27 cellular contexts compared by ENCODE assay signal in genomic region chr1:226320930-226321329, GRCh38.
"Had no signal": no experiment of that assay in that cellular context is flagged by ENCODE, and none has a peak within 500 bp of the region (broad histone marks: within the 10 kb centered on the region; RNA-seq: fewer than 3 reads in every experiment).

No MANE protein-coding gene starts in this region.

- DNase-seq: hippocampal formation; left colon; left lung; lower lobe of right lung; mammary epithelial cell; mesenchymal stem cell; naive thymus-derived CD8-positive, alpha-beta T cell; nucleus accumbens; pancreas; posterior cingulate gyrus; retina; right cardiac atrium; sigmoid colon; small intestine; spleen; stimulated activated CD4-positive, alpha-beta T cell treated with anti-CD3 and anti-CD28 coated beads, Interleukin-4, amount 100 ng/mL, for 24 hours; stimulated activated naive CD4-positive, alpha-beta T cell; thyroid gland; transverse colon; upper lobe of right lung had no signal

- H3K36me3 ChIP-seq: left lung, lower lobe of right lung, pancreas, prostate gland, sigmoid colon, spleen, thyroid gland, transverse colon, upper lobe of right lung had no signal

- ATAC-seq: left colon; left lung; lower lobe of right lung; naive thymus-derived CD8-positive, alpha-beta T cell; pancreas; right cardiac atrium; stimulated activated effector memory CD8-positive, alpha-beta T cell treated with anti-CD3 and anti-CD28 coated beads, Interleukin-12 subunit alpha, Interleukin-12 subunit beta, amount 100 ng/mL, for 72 hours; upper lobe of right lung had no signal

- H3K4me1 Mint-ChIP-seq: naive thymus-derived CD8-positive, alpha-beta T cell; nephron; neural crest cell; stimulated activated effector memory CD8-positive, alpha-beta T cell treated with anti-CD3 and anti-CD28 coated beads, Interleukin-12 subunit alpha, Interleukin-12 subunit beta, amount 100 ng/mL, for 72 hours had no signal

- H3K36me3 Mint-ChIP-seq: naive thymus-derived CD8-positive, alpha-beta T cell; stimulated activated effector memory CD8-positive, alpha-beta T cell treated with anti-CD3 and anti-CD28 coated beads, Interleukin-12 subunit alpha, Interleukin-12 subunit beta, amount 100 ng/mL, for 72 hours had no signal

- H3K27me3 ChIP-seq: pancreas, sigmoid colon, thyroid gland, transverse colon had no signal

- H3K4me3 Mint-ChIP-seq: naive thymus-derived CD8-positive, alpha-beta T cell; nephron; neural crest cell; stimulated activated effector memory CD8-positive, alpha-beta T cell treated with anti-CD3 and anti-CD28 coated beads, Interleukin-12 subunit alpha, Interleukin-12 subunit beta, amount 100 ng/mL, for 72 hours; stimulated activated naive CD8-positive, alpha-beta T cell treated with anti-CD3 and anti-CD28 coated beads, Interleukin-15, Interleukin-2, amounts not matched to agents 100 ng/mL and 50 ng/mL, for 24 hours had no signal

- H3K9me3 Mint-ChIP-seq: naive thymus-derived CD8-positive, alpha-beta T cell; nephron; stimulated activated effector memory CD8-positive, alpha-beta T cell treated with anti-CD3 and anti-CD28 coated beads, Interleukin-12 subunit alpha, Interleukin-12 subunit beta, amount 100 ng/mL, for 72 hours; stimulated activated naive CD8-positive, alpha-beta T cell treated with anti-CD3 and anti-CD28 coated beads, Interleukin-15, Interleukin-2, amounts not matched to agents 100 ng/mL and 50 ng/mL, for 24 hours had no signal

- FAIRE-seq: kidney, pancreas, small intestine, urothelium cell line had no signal

- H3K9me3 ChIP-seq: left lung, lower lobe of right lung, pancreas, prostate gland, sigmoid colon, spleen, thyroid gland, transverse colon, upper lobe of right lung had no signal

- H3K4me1 ChIP-seq: left lung, lower lobe of right lung, pancreas, prostate gland, sigmoid colon, spleen, thyroid gland, transverse colon, upper lobe of right lung had no signal

- H3K4me3 ChIP-seq: left lung, lower lobe of right lung, pancreas, prostate gland, sigmoid colon, spleen, thyroid gland, transverse colon, upper lobe of right lung had no signal

- H3K27ac Mint-ChIP-seq: naive thymus-derived CD8-positive, alpha-beta T cell; nephron; stimulated activated effector memory CD8-positive, alpha-beta T cell treated with anti-CD3 and anti-CD28 coated beads, Interleukin-12 subunit alpha, Interleukin-12 subunit beta, amount 100 ng/mL, for 72 hours; stimulated activated naive CD8-positive, alpha-beta T cell treated with anti-CD3 and anti-CD28 coated beads, Interleukin-15, Interleukin-2, amounts not matched to agents 100 ng/mL and 50 ng/mL, for 24 hours had no signal

- H3K27ac ChIP-seq: left lung, lower lobe of right lung, pancreas, prostate gland, sigmoid colon, spleen, thyroid gland, transverse colon, upper lobe of right lung had no signal
